29 cellular contexts compared by ENCODE assay signal in genomic region chr20:38204936-38205435, GRCh38. TPM values are rescaled to one million over a fixed set of nuclear protein-coding genes. Genes with fewer than 3 reads are reported as not detected.
"Had no signal": no experiment of that assay in that cellular context is flagged by ENCODE, and none has a peak within 500 bp of the region (broad histone marks: within the 10 kb centered on the region; RNA-seq: fewer than 3 reads in every experiment).

No MANE protein-coding gene starts in this region.

- DNase-seq: dermis blood vessel endothelial cell; effector memory CD4-positive, alpha-beta T cell; foreskin keratinocyte; heart left ventricle; hippocampal formation; left cardiac atrium; left lung; mesenchymal stem cell; mucosa of descending colon; naive B cell; nephron progenitor cell; nucleus accumbens; psoas muscle; right cardiac atrium; sigmoid colon; spleen; stimulated activated CD4-positive, alpha-beta T cell treated with anti-CD3 and anti-CD28 coated beads, Interleukin-4, amount 100 ng/mL, for 4 hours; stimulated activated naive CD8-positive, alpha-beta T cell treated with anti-CD3 and anti-CD28 coated beads, Interleukin-15, Interleukin-2, amounts not matched to agents 100 U/mL and 50 U/mL, for 24 hours; substantia nigra; testis; upper lobe of left lung had no signal

- H3K4me3 Mint-ChIP-seq: mesothelial cell of epicardium; naive B cell; nephron progenitor cell; stimulated activated memory B cell treated with anti-CD40 and anti-IgM and Interleukin-4, amounts not matched to agents 10 μg/mL and 1 μg/mL and 100 μg/mL, for 72 hours had no signal

- H3K9me3 Mint-ChIP-seq: naive B cell; stimulated activated memory B cell treated with anti-CD40 and anti-IgM and Interleukin-4, amounts not matched to agents 10 μg/mL and 1 μg/mL and 100 μg/mL, for 72 hours had no signal

- H3K4me1 Mint-ChIP-seq: mesothelial cell of epicardium; naive B cell; nephron progenitor cell; stimulated activated memory B cell treated with anti-CD40 and anti-IgM and Interleukin-4, amounts not matched to agents 10 μg/mL and 1 μg/mL and 100 μg/mL, for 72 hours had no signal

- H3K4me3 ChIP-seq: coronary artery, gastroesophageal sphincter, heart left ventricle, left lung, mucosa of descending colon, psoas muscle, sigmoid colon, skin epidermis, spleen, testis, tibial nerve, upper lobe of left lung had no signal

- H3K27ac ChIP-seq: coronary artery, foreskin keratinocyte, gastroesophageal sphincter, heart left ventricle, left lung, psoas muscle, sigmoid colon, skin epidermis, spleen, testis, tibial nerve, upper lobe of left lung had no signal

- H3K27me3 Mint-ChIP-seq: stimulated activated memory B cell treated with anti-CD40 and anti-IgM and Interleukin-4, amounts not matched to agents 10 μg/mL and 1 μg/mL and 100 μg/mL, for 72 hours had no signal

- H3K4me1 ChIP-seq: gastroesophageal sphincter, psoas muscle, sigmoid colon, spleen, testis, tibial nerve, upper lobe of left lung had no signal

- H3K36me3 ChIP-seq: gastroesophageal sphincter, heart left ventricle, left lung, sigmoid colon, spleen, tibial nerve, upper lobe of left lung had no signal

- H3K36me3 Mint-ChIP-seq: mesothelial cell of epicardium; naive B cell; stimulated activated memory B cell treated with anti-CD40 and anti-IgM and Interleukin-4, amounts not matched to agents 10 μg/mL and 1 μg/mL and 100 μg/mL, for 72 hours had no signal

- H3K27ac Mint-ChIP-seq: mesothelial cell of epicardium; naive B cell; nephron progenitor cell; stimulated activated memory B cell treated with anti-CD40 and anti-IgM and Interleukin-4, amounts not matched to agents 10 μg/mL and 1 μg/mL and 100 μg/mL, for 72 hours had no signal

- ATAC-seq: foreskin keratinocyte; gastroesophageal sphincter; heart left ventricle; left cardiac atrium; left lung; mucosa of descending colon; psoas muscle; right cardiac atrium; stimulated activated memory B cell treated with anti-CD40 and anti-IgM and Interleukin-4, amounts not matched to agents 10 μg/mL and 1 μg/mL and 100 μg/mL, for 72 hours; stimulated activated naive CD8-positive, alpha-beta T cell treated with anti-CD3 and anti-CD28 coated beads, Interleukin-15, Interleukin-2, amounts not matched to agents 100 U/mL and 50 U/mL, for 24 hours had no signal

- H3K27me3 ChIP-seq: foreskin keratinocyte, heart left ventricle, left lung, sigmoid colon, spleen, testis, tibial nerve, upper lobe of left lung had no signal

RNA-seq across cellular contexts. Expression of gene KIAA1755, which starts 55.5 kb away (rescaled TPM):
- total RNA-seq: lung microvascular endothelial cell, renal cortical epithelial cell had no signal
